17 cellular contexts compared by ENCODE assay signal in the genomic region with DNA sequence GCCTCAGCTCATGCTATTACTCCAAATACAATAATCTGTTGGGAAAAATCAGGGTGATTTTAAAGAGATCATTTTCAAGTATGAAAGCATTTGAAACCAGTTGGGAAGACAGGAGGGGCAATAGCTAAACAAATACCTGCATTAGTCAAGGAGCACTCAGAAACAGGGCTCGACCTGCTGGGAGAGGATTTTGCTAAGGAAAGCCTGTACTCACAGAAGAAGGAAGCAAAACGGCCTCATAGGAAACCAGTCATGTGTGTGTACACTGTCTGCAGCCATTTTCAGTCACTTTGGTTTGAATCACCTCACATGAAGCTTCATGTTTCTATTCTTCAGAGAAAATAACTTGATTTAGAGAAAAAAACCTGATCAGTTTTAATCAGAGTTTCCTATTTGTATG. TPM values are rescaled to one million over a fixed set of nuclear protein-coding genes. Genes with fewer than 3 reads are reported as not detected.
A peak's percentile ranks its signal among the peaks of the same experiment; 100 is the strongest.
DNase-seq lines count a peak whose midpoint lies in the region; ATAC-seq and TF ChIP-seq lines count a peak whose summit lies in the region.
"Had no signal": no experiment of that assay in that cellular context is flagged by ENCODE, and none has a peak within 500 bp of the region (broad histone marks: within the 10 kb centered on the region; RNA-seq: fewer than 3 reads in every experiment).

No MANE protein-coding gene starts in this region.

- no peaks in the 10 kb centered on the region for H3K36me3 Mint-ChIP-seq in dendritic cell treated with granulocyte-macrophage colony-stimulating factor and Interleukin-4, amounts not matched to agents 40 ng/mL and 50 ng/mL, for 4 days (ENCODE audit: low read depth)
- no peaks in the 10 kb centered on the region for H3K36me3 Mint-ChIP-seq in CD4-positive, alpha-beta T cell (ENCODE audit: low read depth)
- H3K36me3 Mint-ChIP-seq: CD8-positive, alpha-beta T cell; IgD-negative memory B cell had no signal

- H3K27me3 ChIP-seq in Karpas-422 (ENCODE audit: low read length): no peaks in the 10 kb centered on the region
- no peaks in the 10 kb centered on the region for H3K27me3 ChIP-seq in thyroid gland
- no peaks in the 10 kb centered on the region for H3K27me3 ChIP-seq in CD4-positive, alpha-beta T cell (ENCODE audit: control insufficient read depth, insufficient read depth, low read length)
- no peaks in the 10 kb centered on the region for H3K27me3 ChIP-seq in adrenal gland
- H3K27me3 ChIP-seq: BE2C had no signal

- POLR2A ChIA-PET in CD4-positive, alpha-beta T cell (lab: Charles Lee): no interaction called here

- peak overlapping the region; percentile 47; the same call in 1 of the 2 replicates for H2AFZ ChIP-seq in Karpas-422 (ENCODE audit: low read length)

- H3K36me3 ChIP-seq in Karpas-422 (ENCODE audit: insufficient read depth, low read length): no peaks in the 10 kb centered on the region
- H3K36me3 ChIP-seq in thyroid gland: no peaks in the 10 kb centered on the region
- no peaks in the 10 kb centered on the region for H3K36me3 ChIP-seq in adrenal gland (replicated peaks in 1 of 2)
- H3K36me3 ChIP-seq: BE2C had no signal

- no peaks in the 10 kb centered on the region for H3K9me2 ChIP-seq in Karpas-422 (replicated peaks; ENCODE audit: insufficient read depth, low read length)

- intact Hi-C loops in dendritic cell treated with granulocyte-macrophage colony-stimulating factor and Interleukin-4, amounts not matched to agents 40 ng/mL and 50 ng/mL, for 4 days (cut with micrococcal nuclease): loop anchor here (5.0 kb wide), 1 partner anchor 35 kb away; no protein-coding TSS in a partner anchor
- intact Hi-C loops in thyroid gland (cut with DNase I) (no loop called here), adrenal gland (cut with DNase I) (no loop called here)
- intact Hi-C loops in CD4-positive, alpha-beta T cell (cut with DNase I, micrococcal nuclease): no loop called here

- ATAC-seq in CD4-positive, alpha-beta T cell (ENCODE audit: poor library complexity): no peak
- no peak for ATAC-seq in GM18502 (IDR thresholded peaks at IDR 0.05; ENCODE audit: poor library complexity, unreplicated experiment)
- ATAC-seq: A549; CD8-positive, alpha-beta T cell; GM12878 had no signal

- no peaks in the 10 kb centered on the region for H4K20me1 ChIP-seq in Karpas-422 (ENCODE audit: insufficient read depth, low read depth, low read length)

- H3K9me3 ChIP-seq in Karpas-422 (ENCODE audit: low read length) (no peaks in the 10 kb centered on the region), thyroid gland (no peaks in the 10 kb centered on the region), adrenal gland (replicated peaks in 1 of 3) (no peaks in the 10 kb centered on the region)
- H3K9me3 ChIP-seq in CD4-positive, alpha-beta T cell (ENCODE audit: control insufficient read depth, low read length): no peaks in the 10 kb centered on the region
- H3K9me3 ChIP-seq: A549, BE2C had no signal

- H3K27me3 Mint-ChIP-seq in dendritic cell treated with granulocyte-macrophage colony-stimulating factor and Interleukin-4, amounts not matched to agents 40 ng/mL and 50 ng/mL, for 4 days: no peaks in the 10 kb centered on the region
- H3K27me3 Mint-ChIP-seq in CD4-positive, alpha-beta T cell: no peaks in the 10 kb centered on the region

- TF ChIP-seq POLR2A in thyroid gland (IDR thresholded peaks at IDR 0.05) (no peak), adrenal gland (IDR thresholded peaks at IDR 0.05) (no peak)

- DNase-seq in DMS53 treated with DMSO at 0.1 percent for 48 hours (lab: John Stamatoyannopoulos, UW; ENCODE audit: unreplicated experiment) (peak; percentile 64), Karpas-422 (no peak), thyroid gland (peak; percentile 54 to 55), adrenal gland (no peak)
- DNase-seq in CD4-positive, alpha-beta T cell: no peak
- DNase-seq: BE2C; CD8-positive, alpha-beta T cell; COR-L47; DMS153; GOT3; H9 had no signal

- 16 to 18% methylated on average over 2 of the region's 2 CpGs for WGBS in thyroid gland, 2 donors
- WGBS in adrenal gland, 4 donors: 28 to 46% (median 37%) methylated on average over 2 of the region's 2 CpGs

- H3K4me1 Mint-ChIP-seq in dendritic cell treated with granulocyte-macrophage colony-stimulating factor and Interleukin-4, amounts not matched to agents 40 ng/mL and 50 ng/mL, for 4 days (ENCODE audit: low read depth): peaks cover 20% of the 10 kb centered on the region
- no peaks in the 10 kb centered on the region for H3K4me1 Mint-ChIP-seq in CD4-positive, alpha-beta T cell (ENCODE audit: low read depth)

- H3K4me3 ChIP-seq in Karpas-422 (ENCODE audit: low read length) (no peak overlapping the region), thyroid gland (replicated peaks in 1 of 3) (no peak overlapping the region), adrenal gland (no peak overlapping the region)
- H3K4me3 ChIP-seq: A549, GM12878 had no signal

- CTCF ChIA-PET in CD4-positive, alpha-beta T cell (lab: Charles Lee): no interaction called here

- H3K4me3 Mint-ChIP-seq in dendritic cell treated with granulocyte-macrophage colony-stimulating factor and Interleukin-4, amounts not matched to agents 40 ng/mL and 50 ng/mL, for 4 days: no peak overlapping the region
- H3K4me3 Mint-ChIP-seq in CD4-positive, alpha-beta T cell: no peak overlapping the region
- H3K4me3 Mint-ChIP-seq: CD8-positive, alpha-beta T cell; H9; IgD-negative memory B cell had no signal

- no peak overlapping the region for H3K9ac ChIP-seq in Karpas-422 (ENCODE audit: low read length)

- peak overlapping the region; percentile 12 for H3K27ac Mint-ChIP-seq in dendritic cell treated with granulocyte-macrophage colony-stimulating factor and Interleukin-4, amounts not matched to agents 40 ng/mL and 50 ng/mL, for 4 days
- no peak overlapping the region for H3K27ac Mint-ChIP-seq in CD4-positive, alpha-beta T cell
- H3K27ac Mint-ChIP-seq: CD8-positive, alpha-beta T cell; H9; IgD-negative memory B cell had no signal

- H3K4me1 ChIP-seq in Karpas-422 (ENCODE audit: low read length): peaks cover 64% of the 10 kb centered on the region
- H3K4me1 ChIP-seq in thyroid gland: peaks cover 6 to 18% of the 10 kb centered on the region in 2 donors
- no peaks in the 10 kb centered on the region for H3K4me1 ChIP-seq in adrenal gland (replicated peaks in 1 of 2)
- H3K4me1 ChIP-seq: A549, BE2C had no signal

- no peaks in the 10 kb centered on the region for H3K9me3 Mint-ChIP-seq in dendritic cell treated with granulocyte-macrophage colony-stimulating factor and Interleukin-4, amounts not matched to agents 40 ng/mL and 50 ng/mL, for 4 days
- H3K9me3 Mint-ChIP-seq in CD4-positive, alpha-beta T cell: no peaks in the 10 kb centered on the region
- H3K9me3 Mint-ChIP-seq: CD8-positive, alpha-beta T cell; H9; IgD-negative memory B cell had no signal

- H3K79me2 ChIP-seq in Karpas-422 (ENCODE audit: low read length): no peaks in the 10 kb centered on the region

- H3K4me2 ChIP-seq in Karpas-422 (ENCODE audit: low read depth, low read length, poor library complexity, severe bottlenecking): no peak overlapping the region
- H3K4me2 ChIP-seq: A549 had no signal

- H3K27ac ChIP-seq in Karpas-422 (ENCODE audit: low read length) (no peak overlapping the region), thyroid gland (peak overlapping the region in 2 of 3 donors; percentile 5 to 43), adrenal gland (no peak overlapping the region)
- H3K27ac ChIP-seq in CD4-positive, alpha-beta T cell (ENCODE audit: low read depth, low read length): no peak overlapping the region
- H3K27ac ChIP-seq: A549, C4-2B had no signal

- TF ChIP-seq CTCF in thyroid gland (IDR thresholded peaks at IDR 0.05): peak in 2 of 6 experiments; percentile 13 to 15
- TF ChIP-seq CTCF in CD4-positive, alpha-beta T cell (IDR thresholded peaks at IDR 0.05): no peak
- no peak for TF ChIP-seq CTCF in adrenal gland (IDR thresholded peaks at IDR 0.05)

RNA-seq across cellular contexts. Expression of gene FZD1, which starts 38.6 kb away (rescaled TPM):
- total RNA-seq in Karpas-422 (2014; rRNA removed; shearing (Covaris generic); ENCODE audit: low replicate concordance): 7.9 and 10.0 TPM in 2 replicates
- 100 to 1,000 TPM in 3 of 4 donors, 10 to 100 TPM in 1; 66.4 to 127 (median 114) TPM for total RNA-seq in thyroid gland
- total RNA-seq in CD4-positive, alpha-beta T cell: under 1 TPM; 0.22 to 0.28 TPM
- 10 to 100 TPM in 6 of 8 donors, 1 to 10 TPM in 2; 5.6 to 24.6 (median 15.0) TPM for total RNA-seq in adrenal gland
- 1 to 10 TPM; 3.0 to 5.2 (median 3.3) TPM for polyA plus RNA-seq in adrenal gland
- total RNA-seq: CD8-positive, alpha-beta T cell had no signal

Comparison
In these comparisons a context has a peak if more than half of its experiments do, and no peak if none do; other contexts are left out.
1. DNase-seq: peak in DMS53 treated with DMSO at 0.1 percent for 48 hours (single experiment) and thyroid gland (2 of 2); none in Karpas-422 (single experiment), CD4-positive, alpha-beta T cell (0 of 10) and adrenal gland (0 of 7).
2. H3K27ac ChIP-seq: peak in thyroid gland (2 of 3); none in Karpas-422 (single experiment), CD4-positive, alpha-beta T cell (single experiment) and adrenal gland (0 of 5).